ENCODE assay signal across 26 cellular contexts in the genomic region with DNA sequence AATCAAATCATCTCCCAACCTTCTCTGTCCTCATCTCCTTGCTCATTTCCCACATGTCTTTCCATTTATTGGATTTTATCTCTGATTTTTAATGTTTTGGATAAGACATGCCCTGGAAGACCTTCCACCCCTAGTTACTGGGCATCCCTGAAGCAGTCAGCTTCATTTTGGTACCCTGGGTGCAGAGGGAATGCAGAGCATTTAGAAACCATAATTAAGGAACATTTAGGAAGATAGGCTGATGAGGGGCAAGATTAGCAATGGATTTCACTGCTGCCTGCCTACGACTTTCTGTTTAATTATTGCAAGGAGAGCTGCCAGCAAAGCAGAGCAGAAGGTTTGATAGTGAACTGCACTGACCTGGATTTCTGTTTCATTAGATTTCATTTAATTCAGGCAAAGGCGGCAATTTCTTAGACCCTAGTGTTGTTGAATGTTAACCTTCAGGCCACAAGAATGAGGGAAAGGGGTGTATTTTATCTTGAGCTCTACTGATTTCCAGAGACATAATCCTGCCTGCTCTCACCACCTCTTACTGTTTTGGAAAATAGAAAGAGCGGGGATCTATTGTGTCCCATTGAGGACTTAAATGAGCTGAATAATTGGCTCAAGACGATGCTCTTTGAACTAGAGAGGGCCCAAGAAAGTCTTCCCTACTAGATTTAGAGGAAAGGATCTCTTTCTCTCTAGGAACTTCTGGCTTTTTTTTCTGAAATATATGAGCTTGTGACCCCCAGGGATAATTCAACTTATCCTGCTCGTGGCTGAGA.
DNase-seq lines count a peak whose midpoint lies in the region; FAIRE-seq and TF ChIP-seq lines count a peak whose summit lies in the region.
"Had no signal": no experiment of that assay in that cellular context is flagged by ENCODE, and none has a peak within 500 bp of the region (broad histone marks: within the 10 kb centered on the region; RNA-seq: fewer than 3 reads in every experiment).

No MANE protein-coding gene starts in this region.

- WGBS in SK-N-SH (ENCODE audit: low lambda C conversion rate) = 14% methylated on average over 5 of the region's 5 CpGs

- intact Hi-C loops in activated T-helper 2 cell treated with anti-CD3 and anti-CD28 coated beads, Interferon-gamma antibody, Interleukin-2, Interleukin-4, amounts not matched to agents 10 μg/mL and 5 μg/mL and 100 μg/mL, durations not matched to agents 14 hours and 24 hours and 36 hours (cut with micrococcal nuclease) = no loop called here
- intact Hi-C loops in breast epithelium (cut with DNase I; ENCODE audit: low total_unique reads) = no loop called here

- H3F3A ChIP-seq in SK-N-SH (replicated peaks; ENCODE audit: insufficient read depth) = no peaks in the 10 kb centered on the region
- peaks cover 20% of the 10 kb centered on the region for H3F3A ChIP-seq in neural progenitor cell (ENCODE audit: low read depth)

- H3K9me3 ChIP-seq in SK-N-SH (no peaks in the 10 kb centered on the region), neural progenitor cell (ENCODE audit: low read depth) (no peaks in the 10 kb centered on the region), breast epithelium (no peaks in the 10 kb centered on the region)
- H3K9me3 ChIP-seq: A549; BE2C; BLaER1 treated with 17β-estradiol and CSF1 and Interleukin-3, amounts not matched to agents 10 nM and 100 nM had no signal

- no peak for FAIRE-seq in GM12892 (lab: Jason Lieb, UNC)
- FAIRE-seq: A549, D721Med, GM12891, GM19239, H1 had no signal

- H3K9me3 Mint-ChIP-seq in brain = no peaks in the 10 kb centered on the region
- H3K9me3 Mint-ChIP-seq in neural progenitor cell = no peaks in the 10 kb centered on the region
- H3K9me3 Mint-ChIP-seq in activated T-helper 2 cell treated with anti-CD3 and anti-CD28 coated beads, Interferon-gamma antibody, Interleukin-2, Interleukin-4, amounts not matched to agents 10 μg/mL and 5 μg/mL and 100 μg/mL, durations not matched to agents 14 hours and 24 hours and 36 hours = no peaks in the 10 kb centered on the region
- H3K9me3 Mint-ChIP-seq: CD4-positive, alpha-beta T cell had no signal

- H2AFZ ChIP-seq in SK-N-SH (ENCODE audit: low read depth) (no peak overlapping the region), neural progenitor cell (replicated peaks) (no peak overlapping the region)
- H2AFZ ChIP-seq: GM23248 had no signal

- H3K36me3 ChIP-seq in SK-N-SH (replicated peaks in 1 of 2; ENCODE audit: control insufficient read depth in 1 of 2, insufficient read depth in 2 of 2, low read length in 1 of 2) (no peaks in the 10 kb centered on the region), neural progenitor cell (no peaks in the 10 kb centered on the region), breast epithelium (no peaks in the 10 kb centered on the region)
- H3K36me3 ChIP-seq: BE2C; BLaER1 treated with 17β-estradiol and CSF1 and Interleukin-3, amounts not matched to agents 10 nM and 100 nM had no signal

- H3K27me3 Mint-ChIP-seq in brain (no peaks in the 10 kb centered on the region), neural progenitor cell (ENCODE audit: insufficient read depth, low read depth) (peaks cover 2% of the 10 kb centered on the region)
- H3K27me3 Mint-ChIP-seq in activated T-helper 2 cell treated with anti-CD3 and anti-CD28 coated beads, Interferon-gamma antibody, Interleukin-2, Interleukin-4, amounts not matched to agents 10 μg/mL and 5 μg/mL and 100 μg/mL, durations not matched to agents 14 hours and 24 hours and 36 hours (ENCODE audit: low read depth) = no peaks in the 10 kb centered on the region

- H3K79me2 ChIP-seq in SK-N-SH (ENCODE audit: insufficient read depth) (no peaks in the 10 kb centered on the region), neural progenitor cell (ENCODE audit: low read depth) (no peaks in the 10 kb centered on the region)

- POLR2A ChIA-PET in SK-N-SH (lab: Yijun Ruan, JAX) = no interaction called here

- no peaks in the 10 kb centered on the region for H4K20me1 ChIP-seq in SK-N-SH (ENCODE audit: insufficient read depth)
- peaks cover 13% of the 10 kb centered on the region for H4K20me1 ChIP-seq in neural progenitor cell (ENCODE audit: low read depth)
- H4K20me1 ChIP-seq: BLaER1 treated with 17β-estradiol and CSF1 and Interleukin-3, amounts not matched to agents 10 nM and 100 nM had no signal

- H3K9ac ChIP-seq in SK-N-SH = no peak overlapping the region
- H3K9ac ChIP-seq in neural progenitor cell = no peak overlapping the region
- H3K9ac ChIP-seq: BLaER1 treated with 17β-estradiol and CSF1 and Interleukin-3, amounts not matched to agents 10 nM and 100 nM; GM23248 had no signal

- peak in 1 of 2 experiments; percentile 90; a peak in 2 of 4 replicates for TF ChIP-seq EP300 in SK-N-SH (IDR thresholded peaks at IDR 0.05; ENCODE audit: borderline replicate concordance in 1 of 2, low read depth in 1 of 2, low read length in 1 of 2)

- DNase-seq in NCI-H69 (lab: John Stamatoyannopoulos, UW) = peak; percentile 85
- DNase-seq in SK-N-SH = peak; percentile 71
- DNase-seq in neural progenitor cell (ENCODE audit: low spot score) = peak; percentile 72
- DNase-seq in GM12892 (ENCODE audit: insufficient read length) = no peak
- DNase-seq in activated T-helper 2 cell treated with anti-CD3 and anti-CD28 coated beads, Interferon-gamma antibody, Interleukin-2, Interleukin-4, amounts not matched to agents 10 μg/mL and 5 μg/mL and 100 μg/mL, durations not matched to agents 14 hours and 24 hours and 36 hours (ENCODE audit: low spot score) = no peak
- DNase-seq in breast epithelium (ENCODE audit: low spot score in 2 of 2) = no peak
- DNase-seq: 8988T; ACHN; AML-193; BE2C; CD4-positive, alpha-beta T cell; CD8-positive, alpha-beta memory T cell; DMS 273 treated with DMSO at 0.1 percent for 48 hours; DMS79; GF-D8; GM23248; H7; HCEC 1CT had no signal

- TF ChIP-seq RAD21 in SK-N-SH (IDR thresholded peaks at IDR 0.05; ENCODE audit: low read length) = peak; percentile 20

- H3K4me1 ChIP-seq in SK-N-SH (ENCODE audit: control insufficient read depth in 1 of 2, insufficient read depth in 2 of 2, low read depth in 1 of 2, low read length in 1 of 2) (peaks cover 0 to 21% of the 10 kb centered on the region in 2 experiments; a peak in 2 of 4 replicates), neural progenitor cell (peaks cover 39% of the 10 kb centered on the region), breast epithelium (no peaks in the 10 kb centered on the region)
- H3K4me1 ChIP-seq: A549; BE2C; BLaER1 treated with 17β-estradiol and CSF1 and Interleukin-3, amounts not matched to agents 10 nM and 100 nM had no signal

- H3K27ac ChIP-seq in SK-N-SH (ENCODE audit: low read depth in 2 of 2, low read length in 1 of 2) (peak overlapping the region in 1 of 2 experiments; percentile 60; a peak in 1 of 4 replicates), neural progenitor cell (no peak overlapping the region), breast epithelium (no peak overlapping the region)
- H3K27ac ChIP-seq: A549; BLaER1 treated with 17β-estradiol and CSF1 and Interleukin-3, amounts not matched to agents 10 nM and 100 nM; GM23248 had no signal

- H3K27ac Mint-ChIP-seq in brain (peak overlapping the region in 4 of 5 experiments; percentile 11 to 90 (median 41)), neural progenitor cell (no peak overlapping the region)
- no peak overlapping the region for H3K27ac Mint-ChIP-seq in activated T-helper 2 cell treated with anti-CD3 and anti-CD28 coated beads, Interferon-gamma antibody, Interleukin-2, Interleukin-4, amounts not matched to agents 10 μg/mL and 5 μg/mL and 100 μg/mL, durations not matched to agents 14 hours and 24 hours and 36 hours
- H3K27ac Mint-ChIP-seq: CD4-positive, alpha-beta T cell; CD8-positive, alpha-beta memory T cell had no signal

- CTCF ChIA-PET in SK-N-SH (lab: Yijun Ruan, JAX) = interaction anchor here (1.1 to 2.4 kb wide), 6 partner anchors 9 to 328 kb away, joined by 3 to 11 read pairs (median 4); no protein-coding TSS in a partner anchor

- TF ChIP-seq POLR2A in GM12892 (IDR thresholded peaks at IDR 0.05; ENCODE audit: low read depth, low read length) = no peak
- TF ChIP-seq POLR2A in breast epithelium (IDR thresholded peaks at IDR 0.05) = no peak

- H3K4me3 ChIP-seq in SK-N-SH (ENCODE audit: low read depth in 2 of 2, low read length in 1 of 2) (no peak overlapping the region), neural progenitor cell (peak overlapping the region; percentile 19), breast epithelium (no peak overlapping the region)
- H3K4me3 ChIP-seq: A549; BLaER1 treated with 17β-estradiol and CSF1 and Interleukin-3, amounts not matched to agents 10 nM and 100 nM; GM23248 had no signal

- no peaks in the 10 kb centered on the region for H3K9me2 ChIP-seq in SK-N-SH

- H3K36me3 Mint-ChIP-seq in brain = no peaks in the 10 kb centered on the region
- no peaks in the 10 kb centered on the region for H3K36me3 Mint-ChIP-seq in neural progenitor cell
- H3K36me3 Mint-ChIP-seq in activated T-helper 2 cell treated with anti-CD3 and anti-CD28 coated beads, Interferon-gamma antibody, Interleukin-2, Interleukin-4, amounts not matched to agents 10 μg/mL and 5 μg/mL and 100 μg/mL, durations not matched to agents 14 hours and 24 hours and 36 hours (ENCODE audit: low read depth) = no peaks in the 10 kb centered on the region
- H3K36me3 Mint-ChIP-seq: CD14-positive monocyte; CD8-positive, alpha-beta memory T cell had no signal

- H3K4me2 ChIP-seq in SK-N-SH (no peak overlapping the region), neural progenitor cell (peak overlapping the region; percentile 63)
- H3K4me2 ChIP-seq: A549; BLaER1 treated with 17β-estradiol and CSF1 and Interleukin-3, amounts not matched to agents 10 nM and 100 nM had no signal

- peaks cover 80% of the 10 kb centered on the region for H3K4me1 Mint-ChIP-seq in brain
- H3K4me1 Mint-ChIP-seq in neural progenitor cell = peaks cover 55% of the 10 kb centered on the region
- H3K4me1 Mint-ChIP-seq in activated T-helper 2 cell treated with anti-CD3 and anti-CD28 coated beads, Interferon-gamma antibody, Interleukin-2, Interleukin-4, amounts not matched to agents 10 μg/mL and 5 μg/mL and 100 μg/mL, durations not matched to agents 14 hours and 24 hours and 36 hours (ENCODE audit: low read depth) = no peaks in the 10 kb centered on the region
- H3K4me1 Mint-ChIP-seq: CD14-positive monocyte; CD8-positive, alpha-beta memory T cell had no signal

- no peaks in the 10 kb centered on the region for H3K27me3 ChIP-seq in SK-N-SH (ENCODE audit: insufficient read depth)
- no peaks in the 10 kb centered on the region for H3K27me3 ChIP-seq in neural progenitor cell
- no peaks in the 10 kb centered on the region for H3K27me3 ChIP-seq in breast epithelium
- H3K27me3 ChIP-seq: BE2C; BLaER1 treated with 17β-estradiol and CSF1 and Interleukin-3, amounts not matched to agents 10 nM and 100 nM had no signal

- TF ChIP-seq CTCF in SK-N-SH (IDR thresholded peaks at IDR 0.05) (no peak), brain (conservative IDR thresholded peaks at IDR 0.05) (no peak), neural progenitor cell (IDR thresholded peaks at IDR 0.05) (no peak), breast epithelium (IDR thresholded peaks at IDR 0.05) (no peak)

- H3K4me3 Mint-ChIP-seq in brain (peak overlapping the region in 2 of 5 experiments; percentile 13 to 25), neural progenitor cell (no peak overlapping the region)
- H3K4me3 Mint-ChIP-seq in activated T-helper 2 cell treated with anti-CD3 and anti-CD28 coated beads, Interferon-gamma antibody, Interleukin-2, Interleukin-4, amounts not matched to agents 10 μg/mL and 5 μg/mL and 100 μg/mL, durations not matched to agents 14 hours and 24 hours and 36 hours (ENCODE audit: low read depth) = no peak overlapping the region
- H3K4me3 Mint-ChIP-seq: CD14-positive monocyte; CD4-positive, alpha-beta T cell; CD8-positive, alpha-beta memory T cell had no signal

Comparison
In these comparisons a context has a peak if more than half of its experiments do, and no peak if none do; other contexts are left out.
1. DNase-seq: peak in NCI-H69 (single experiment), SK-N-SH (single experiment) and neural progenitor cell (single experiment); none in GM12892 (single experiment), activated T-helper 2 cell treated with anti-CD3 and anti-CD28 coated beads, Interferon-gamma antibody, Interleukin-2, Interleukin-4, amounts not matched to agents 10 μg/mL and 5 μg/mL and 100 μg/mL, durations not matched to agents 14 hours and 24 hours and 36 hours (single experiment) and breast epithelium (0 of 2).
2. H3K27ac Mint-ChIP-seq: peak in brain (4 of 5); none in neural progenitor cell (single experiment) and activated T-helper 2 cell treated with anti-CD3 and anti-CD28 coated beads, Interferon-gamma antibody, Interleukin-2, Interleukin-4, amounts not matched to agents 10 μg/mL and 5 μg/mL and 100 μg/mL, durations not matched to agents 14 hours and 24 hours and 36 hours (single experiment).